ENCODE assay signal across 8 cellular contexts in the genomic region with DNA sequence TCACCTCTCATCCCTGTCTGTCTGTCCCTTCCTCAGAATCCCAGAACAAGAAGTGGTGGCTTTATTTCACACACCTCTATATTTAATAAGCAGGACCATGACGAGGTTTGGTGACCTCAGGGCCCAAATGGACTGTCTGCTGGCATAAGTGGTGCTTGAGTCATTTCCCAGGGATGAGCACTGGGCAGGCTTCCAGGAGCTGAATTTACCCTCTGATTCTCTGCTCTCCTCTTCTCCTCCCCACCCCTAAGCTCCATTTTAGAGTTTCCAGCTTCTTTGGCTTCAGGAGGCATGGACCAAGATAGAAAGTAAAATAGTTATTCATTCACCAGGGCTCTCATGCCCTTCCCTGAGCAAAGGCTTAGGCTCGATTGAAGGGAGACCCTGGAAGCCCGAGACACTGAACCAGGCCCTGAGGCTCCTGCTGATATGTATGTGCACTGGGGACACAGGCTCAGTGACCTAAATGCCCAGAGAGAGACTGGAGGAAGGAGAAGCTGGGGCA.
DNase-seq lines count a peak whose midpoint lies in the region; ATAC-seq and TF ChIP-seq lines count a peak whose summit lies in the region.

No MANE protein-coding gene starts in this region.

- no peaks in the 10 kb centered on the region; the same call in 1 of the 2 replicates for H3F3A ChIP-seq in GM23248 (ENCODE audit: insufficient read depth)

- CTCF ChIA-PET in CD8-positive, alpha-beta T cell (lab: Charles Lee), result interaction anchor here (0.7 kb wide), 1 partner anchor 1918 kb away, joined by 3 read pairs; no protein-coding TSS in a partner anchor

- H3K4me1 ChIP-seq in GM23248 (ENCODE audit: insufficient read depth), result peaks cover 8% of the 10 kb centered on the region
- H3K4me1 ChIP-seq in CD8-positive, alpha-beta T cell (ENCODE audit: insufficient read depth, low read length), result no peaks in the 10 kb centered on the region

- H3K4me1 Mint-ChIP-seq in CD8-positive, alpha-beta T cell (ENCODE audit: low read depth), result peaks cover 16% of the 10 kb centered on the region

- H3K27me3 Mint-ChIP-seq in CD8-positive, alpha-beta T cell (ENCODE audit: low read depth), result no peaks in the 10 kb centered on the region

- H3K36me3 Mint-ChIP-seq in CD8-positive, alpha-beta T cell, result no peaks in the 10 kb centered on the region

- H3K27ac ChIP-seq in GM23248, result peak overlapping the region; percentile 34; the same call in 1 of the 2 replicates
- H3K27ac ChIP-seq in CD8-positive, alpha-beta T cell (ENCODE audit: low read depth, low read length), result no peak overlapping the region

- H3K36me3 ChIP-seq in GM23248 (ENCODE audit: low read depth), result no peaks in the 10 kb centered on the region
- no peaks in the 10 kb centered on the region for H3K36me3 ChIP-seq in CD8-positive, alpha-beta T cell (ENCODE audit: insufficient read depth, low read length)

- no peak overlapping the region for H3K4me3 Mint-ChIP-seq in CD8-positive, alpha-beta T cell

- H3K9me3 Mint-ChIP-seq in CD8-positive, alpha-beta T cell, result no peaks in the 10 kb centered on the region

- H3K4me3 ChIP-seq in GM23248, result no peak overlapping the region
- H3K4me3 ChIP-seq in CD8-positive, alpha-beta T cell (ENCODE audit: low read depth, low read length), result no peak overlapping the region

- H2AFZ ChIP-seq in GM23248, result peak overlapping the region; percentile 54

- H3K9me3 ChIP-seq in GM23248 (ENCODE audit: low read depth), result no peaks in the 10 kb centered on the region
- H3K9me3 ChIP-seq in CD8-positive, alpha-beta T cell (ENCODE audit: low read length), result no peaks in the 10 kb centered on the region

- DNase-seq in GM23248, result peak; percentile 96
- DNase-seq in RPMI7951 (ENCODE audit: low read depth), result peak; percentile 93
- peak; percentile 82 for DNase-seq in fibroblast of gingiva (ENCODE audit: low read depth)
- DNase-seq in sciatic nerve (ENCODE audit: low spot score), result peak; percentile 69
- DNase-seq in germinal center (ENCODE audit: low spot score), result no peak
- DNase-seq in CD8-positive, alpha-beta T cell, result no peak

- H3K27ac Mint-ChIP-seq in CD8-positive, alpha-beta T cell, result no peak overlapping the region

- 36 to 38% methylated on average over 3 of the region's 3 CpGs for WGBS in GM23248 (ENCODE audit: low coverage in 1 of 2, low lambda C conversion rate in 2 of 2, missing lambda C conversion rate in 2 of 2), 2 experiments

- H3K79me2 ChIP-seq in GM23248 (ENCODE audit: insufficient read depth), result no peaks in the 10 kb centered on the region

- in situ Hi-C loops in GM23248 (cut with MboI), result no loop called here

- H4K20me1 ChIP-seq in GM23248 (ENCODE audit: insufficient read depth), result no peaks in the 10 kb centered on the region

- H3K9ac ChIP-seq in GM23248, result no peak overlapping the region

- intact Hi-C loops in sciatic nerve (cut with DNase I), result no loop called here
- intact Hi-C loops in CD8-positive, alpha-beta T cell (cut with DNase I, micrococcal nuclease), result no loop called here

- H3K4me2 ChIP-seq in GM23248 (ENCODE audit: unreplicated experiment), result peak overlapping the region; percentile 38

- no peaks in the 10 kb centered on the region for H3K27me3 ChIP-seq in GM23248 (replicated peaks; ENCODE audit: insufficient read depth)
- no peaks in the 10 kb centered on the region for H3K27me3 ChIP-seq in CD8-positive, alpha-beta T cell (ENCODE audit: insufficient read depth, low read length)

- ATAC-seq in sciatic nerve (peak; percentile 28), GM19463 (IDR thresholded peaks at IDR 0.05; ENCODE audit: unreplicated experiment) (no peak), GM19035 (IDR thresholded peaks at IDR 0.05; ENCODE audit: unreplicated experiment) (no peak)
- no peak for ATAC-seq in CD8-positive, alpha-beta T cell

- no peaks in the 10 kb centered on the region for H3K9me2 ChIP-seq in GM23248 (ENCODE audit: insufficient read depth)

- POLR2A ChIA-PET in CD8-positive, alpha-beta T cell (lab: Charles Lee), result no interaction called here

- no peak for TF ChIP-seq CTCF in CD8-positive, alpha-beta T cell (IDR thresholded peaks at IDR 0.05)

Comparison
In these comparisons a context has a peak if more than half of its experiments do, and no peak if none do; other contexts are left out.
1. DNase-seq: peak in GM23248 (single experiment), RPMI7951 (single experiment), fibroblast of gingiva (single experiment) and sciatic nerve (single experiment); none in germinal center (single experiment) and CD8-positive, alpha-beta T cell (0 of 7).